In genomic region chr6:151349651-151350270, GRCh38 we compare ENCODE assay signal across 1 cellular context.
A peak's percentile ranks its signal among the peaks of the same experiment; 100 is the strongest.
TF ChIP-seq lines count a peak whose summit lies in the region.

No MANE protein-coding gene starts in this region.

TF ChIP-seq in K562, 482 proteins besides CTCF, POLR2A, EP300 and RAD21 (continued from another document):
- TF ChIP-seq ZBTB43 (CRISPR knock-in tag; IDR thresholded peaks at IDR 0.05) (no peak), EHMT2 (IDR thresholded peaks at IDR 0.05) (peak; percentile 65; the same call in 1 of the 2 replicates), ILK (tag; IDR thresholded peaks at IDR 0.05; ENCODE audit: borderline replicate concordance, low read depth) (no peak), RAD51 (IDR thresholded peaks at IDR 0.05; ENCODE audit: borderline replicate concordance, low read depth) (peak; percentile 33; the same call in 1 of the 2 replicates), NR2F6 (CRISPR knock-in tag; IDR thresholded peaks at IDR 0.05) (no peak), ZNF263 (CRISPR knock-in tag; IDR thresholded peaks at IDR 0.05; ENCODE audit: borderline replicate concordance) (peak; percentile 65; the same call in 1 of the 2 replicates), USF1 (CRISPR knock-in tag; IDR thresholded peaks at IDR 0.05) (0 out of 2 replicates have a peak, but pooled peaks have one; percentile 18), PREB (CRISPR knock-in tag; IDR thresholded peaks at IDR 0.05) (no peak), ZNF589 (CRISPR knock-in tag; IDR thresholded peaks at IDR 0.05; ENCODE audit: low read depth) (no peak), FIP1L1 (IDR thresholded peaks at IDR 0.05; ENCODE audit: low read depth, low read length, poor library complexity, severe bottlenecking) (no peak), SMARCE1 (IDR thresholded peaks at IDR 0.05) (no peak), PHB (CRISPR knock-in tag; IDR thresholded peaks at IDR 0.05) (no peak), THAP7 (CRISPR knock-in tag; IDR thresholded peaks at IDR 0.05) (no peak), USF2 (CRISPR knock-in tag; IDR thresholded peaks at IDR 0.05) (peak; percentile 36), ETV5 (CRISPR knock-in tag; IDR thresholded peaks at IDR 0.05; ENCODE audit: low read depth) (no peak), ZNF57 (CRISPR knock-in tag; IDR thresholded peaks at IDR 0.05) (no peak), NFXL1 (CRISPR knock-in tag; IDR thresholded peaks at IDR 0.05) (no peak), PYGO2 (tag; IDR thresholded peaks at IDR 0.05) (no peak), ZNF561 (CRISPR knock-in tag; conservative IDR thresholded peaks at IDR 0.05) (no peak), ZNF212 (CRISPR knock-in tag; IDR thresholded peaks at IDR 0.05) (no peak), CEBPZ (IDR thresholded peaks at IDR 0.05; ENCODE audit: borderline replicate concordance, low read depth, low read length) (no peak)
